ENCODE assay signal across 17 cellular contexts in the genomic region with DNA sequence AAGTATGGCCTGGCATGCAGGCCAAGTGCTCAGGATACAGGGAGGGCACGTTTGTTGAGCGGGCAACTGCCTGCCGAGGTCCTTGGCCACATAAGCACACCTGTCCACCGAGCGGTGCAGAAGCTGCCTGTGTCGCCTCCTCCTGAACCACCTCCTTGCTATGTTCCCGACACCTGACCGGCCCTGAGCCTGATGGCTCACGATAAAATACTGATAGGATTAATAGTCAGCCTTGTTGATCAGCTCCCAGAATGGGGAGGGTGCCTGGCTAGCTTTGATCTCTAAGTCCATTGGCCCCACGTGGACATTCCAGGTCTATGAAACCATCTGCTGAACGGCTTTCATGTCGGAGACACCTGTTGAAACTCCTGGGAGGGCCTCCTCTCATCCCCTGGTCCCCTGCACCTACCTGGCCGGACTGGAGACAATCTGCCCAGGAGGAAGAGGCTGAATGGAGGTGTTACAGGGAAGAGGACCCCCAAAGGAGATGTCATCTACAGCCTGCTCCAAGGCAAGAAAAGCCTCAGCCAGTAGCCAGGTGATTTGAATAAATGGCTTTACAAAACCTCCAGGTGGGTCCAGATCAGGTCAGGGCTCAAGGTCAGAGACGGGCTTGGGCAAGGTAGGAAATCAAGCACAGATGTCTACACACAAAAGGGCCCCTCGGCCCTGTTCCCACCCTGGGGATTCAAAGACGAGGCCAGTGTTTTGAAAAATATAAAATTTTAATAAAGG.
"Had no signal": no experiment of that assay in that cellular context is flagged by ENCODE, and none has a peak within 500 bp of the region (broad histone marks: within the 10 kb centered on the region; RNA-seq: fewer than 3 reads in every experiment).

No MANE protein-coding gene starts in this region.

- H3K27me3 ChIP-seq: brain microvascular endothelial cell, gastrocnemius medialis, left lung, ovary had no signal

- H3K4me3 ChIP-seq: gastrocnemius medialis, left lung, ovary had no signal

- FAIRE-seq: kidney had no signal

- DNase-seq: activated B cell treated with CpG ODN at 0.5 μM for 24 hours; activated CD4-positive, alpha-beta memory T cell treated with anti-CD3 and anti-CD28 coated beads for 36 hours; activated CD4-positive, alpha-beta T cell treated with anti-CD3 and anti-CD28 coated beads for 4 hours; activated naive CD4-positive, alpha-beta T cell treated with anti-CD3 and anti-CD28 coated beads for 36 hours; activated T-cell treated with anti-CD3 and anti-CD28 coated beads for 4 hours; anterior cingulate cortex; brain microvascular endothelial cell; cortex of kidney; gastrocnemius medialis; kidney; left lung; stimulated activated CD4-positive, alpha-beta T cell treated with anti-CD3 and anti-CD28 coated beads, Interleukin-4, amount 100 ng/mL, for 4 hours; stimulated activated naive CD4-positive, alpha-beta T cell; SW 1271 had no signal

- H3K9me3 ChIP-seq: gastrocnemius medialis, left lung, ovary had no signal

- H3K27ac ChIP-seq: brain microvascular endothelial cell, left lung, ovary had no signal

- H3K36me3 ChIP-seq: brain microvascular endothelial cell, ovary had no signal

- ATAC-seq: activated T-helper 17 cell treated with anti-CD3 and anti-CD28 coated beads, Interleukin-2, amount 50 U/mL, for 72 hours; gastrocnemius medialis; left lung; sciatic nerve had no signal
